Comparison of ENCODE assay signal across 8 cellular contexts in genomic region chr1:185681034-185681633, GRCh38. TPM values are rescaled to one million over a fixed set of nuclear protein-coding genes. Genes with fewer than 3 reads are reported as not detected.
DNase-seq lines count a peak whose midpoint lies in the region; ATAC-seq, FAIRE-seq and TF ChIP-seq lines count a peak whose summit lies in the region.

No MANE protein-coding gene starts in this region.

- H3K27ac ChIP-seq in CD4-positive, alpha-beta memory T cell (ENCODE audit: low read depth, low read length), result no peak overlapping the region
- H3K27ac ChIP-seq in GM12878 (ENCODE audit: control insufficient read depth, insufficient read depth), result no peak overlapping the region
- no peak overlapping the region for H3K27ac ChIP-seq in uterus

- no peaks in the 10 kb centered on the region for H3K79me2 ChIP-seq in GM12878 (ENCODE audit: control insufficient read depth, insufficient read depth, low read length)

- H3K27ac Mint-ChIP-seq in CD4-positive, alpha-beta memory T cell, result no peak overlapping the region

- peaks cover 26% of the 10 kb centered on the region for H3K4me1 ChIP-seq in CD4-positive, alpha-beta memory T cell (ENCODE audit: insufficient read depth, low read length)
- H3K4me1 ChIP-seq in GM12878 (ENCODE audit: control insufficient read depth, insufficient read depth, low read length), result no peaks in the 10 kb centered on the region
- no peaks in the 10 kb centered on the region for H3K4me1 ChIP-seq in uterus

- ATAC-seq in GM18868 (IDR thresholded peaks at IDR 0.05; ENCODE audit: unreplicated experiment) (peak; percentile 64), HG03558 (IDR thresholded peaks at IDR 0.05; ENCODE audit: extremely low read depth, unreplicated experiment) (peak; percentile 45), GM12878 (peak; percentile 89)

- H3K9me3 ChIP-seq in CD4-positive, alpha-beta memory T cell (ENCODE audit: control insufficient read depth in 1 of 2, low read length in 2 of 2), result no peaks in the 10 kb centered on the region
- H3K9me3 ChIP-seq in GM12878 (replicated peaks; ENCODE audit: control insufficient read depth, insufficient read depth, low read length) (no peaks in the 10 kb centered on the region), uterus (no peaks in the 10 kb centered on the region)

- RAD21 ChIA-PET in GM12878 (lab: Charles Lee; ENCODE audit: unreplicated experiment), result interaction anchor here (0.7 to 2.2 kb wide), 20 partner anchors 9 to 879 kb away, joined by 3 to 30 read pairs (median 4); partner anchors contain the start of gene IVNS1ABP

- DNase-seq in CD4-positive, alpha-beta memory T cell, result peak in 4 of 5 donors; percentile 36 to 43 (median 38)
- DNase-seq in NCI-H526 (lab: John Stamatoyannopoulos, UW) (peak; percentile 91 to 95), GM12878 (ENCODE audit: low read depth, low spot score) (peak; percentile 21), kidney glomerular epithelial cell (lab: John Stamatoyannopoulos, UW) (peak; percentile 68), uterus (no peak)
- no peak for DNase-seq in activated CD4-positive, alpha-beta T cell treated with anti-CD3 and anti-CD28 coated beads, Interleukin-2, amount 50 U/mL, for 4 hours

- H3K27me3 ChIP-seq in CD4-positive, alpha-beta memory T cell (ENCODE audit: insufficient read depth, low read length), result no peaks in the 10 kb centered on the region
- H3K27me3 ChIP-seq in GM12878 (replicated peaks in 1 of 2; ENCODE audit: control insufficient read depth in 2 of 2, insufficient read depth in 2 of 2, low read length in 1 of 2), result no peaks in the 10 kb centered on the region
- H3K27me3 ChIP-seq in uterus, result no peaks in the 10 kb centered on the region

- no peak overlapping the region for H3K4me3 ChIP-seq in CD4-positive, alpha-beta memory T cell (ENCODE audit: low read length in 2 of 2)
- no peak overlapping the region for H3K4me3 ChIP-seq in GM12878
- H3K4me3 ChIP-seq in uterus, result no peak overlapping the region

- H3K9me3 Mint-ChIP-seq in CD4-positive, alpha-beta memory T cell, result peaks cover 0 to 2% (median 0%) of the 10 kb centered on the region in 8 donors

- peaks cover 19 to 32% (median 26%) of the 10 kb centered on the region in 4 donors for H3K4me1 Mint-ChIP-seq in CD4-positive, alpha-beta memory T cell

- 48% methylated on average over 2 of the region's 2 CpGs for WGBS in GM12878 (ENCODE audit: insufficient coverage, insufficient replicate concordance, low lambda C conversion rate, missing lambda C conversion rate)

- TF ChIP-seq CTCF in GM12878 (IDR thresholded peaks at IDR 0.05 in 2 of 3, conservative IDR thresholded peaks at IDR 0.05 in 1 of 3; ENCODE audit: control insufficient read depth in 2 of 3, extremely low read depth in 1 of 3, insufficient read depth in 1 of 3, low read depth in 3 of 3, low read length in 3 of 3), result peak; percentile 43 to 65 (median 49); a peak in 4 of 6 replicates
- TF ChIP-seq CTCF in uterus (IDR thresholded peaks at IDR 0.05), result peak in 3 of 4 experiments; percentile 6 to 23 (median 17)

- TF ChIP-seq POLR2A in GM12878 (IDR thresholded peaks at IDR 0.05; ENCODE audit: low read depth, low read length) (no peak), uterus (IDR thresholded peaks at IDR 0.05) (no peak)

- H2AFZ ChIP-seq in GM12878 (ENCODE audit: control insufficient read depth, low read depth, low read length), result no peak overlapping the region

- H3K27me3 Mint-ChIP-seq in CD4-positive, alpha-beta memory T cell, result no peaks in the 10 kb centered on the region

- H3K4me2 ChIP-seq in GM12878 (ENCODE audit: control insufficient read depth, insufficient read depth), result no peak overlapping the region

- intact Hi-C loops in CD4-positive, alpha-beta memory T cell (cut with micrococcal nuclease), result loop anchor here (1.0 to 5.0 kb wide), 4 partner anchors 364 to 874 kb away; partner anchors contain the start of gene IVNS1ABP
- intact Hi-C loops in GM12878 (cut with micrococcal nuclease; ENCODE audit: unreplicated experiment) (loop anchor here (2.0 to 10.0 kb wide), 2 partner anchors 366 to 696 kb away; no protein-coding TSS in a partner anchor), uterus (cut with DNase I; ENCODE audit: low total_unique reads) (no loop called here)

- BruUV-seq in GM12878 (replicated peaks; lab: Mats Ljungman, UMichigan), result no TSS peak

- peak overlapping the region in 1 of 8 donors; percentile 34 for H3K4me3 Mint-ChIP-seq in CD4-positive, alpha-beta memory T cell

- H3K36me3 Mint-ChIP-seq in CD4-positive, alpha-beta memory T cell, result no peaks in the 10 kb centered on the region

- H3K9ac ChIP-seq in GM12878 (ENCODE audit: control insufficient read depth, insufficient read depth, low read length), result no peak overlapping the region

- H4K20me1 ChIP-seq in GM12878 (ENCODE audit: control insufficient read depth, insufficient read depth), result no peaks in the 10 kb centered on the region

- in situ Hi-C loops in GM12878 (cut with MboI), result no loop called here

- H3K36me3 ChIP-seq in CD4-positive, alpha-beta memory T cell (ENCODE audit: insufficient read depth, low read length), result no peaks in the 10 kb centered on the region
- H3K36me3 ChIP-seq in GM12878 (ENCODE audit: control insufficient read depth in 2 of 2, insufficient read depth in 2 of 2, low read length in 1 of 2) (no peaks in the 10 kb centered on the region), uterus (no peaks in the 10 kb centered on the region)

- TF ChIP-seq RAD21 in GM12878 (IDR thresholded peaks at IDR 0.05; ENCODE audit: insufficient read depth, low read depth, low read length), result peak; percentile 74

- FAIRE-seq in GM12878 (lab: Jason Lieb, UNC), result peak; percentile 90

- POLR2A ChIA-PET in CD4-positive, alpha-beta memory T cell (lab: Charles Lee; ENCODE audit: partially characterized antibody), result interaction anchor here (0.5 to 7.7 kb wide), 13 partner anchors 11 to 525 kb away, joined by 3 to 82 read pairs (median 3); partner anchors contain the start of genes IVNS1ABP and TRMT1L
- POLR2A ChIA-PET in GM12878 (lab: Charles Lee), result interaction anchor here (0.6 to 1.0 kb wide), 2 partner anchors 523 to 666 kb away, joined by 4 to 6 read pairs; no protein-coding TSS in a partner anchor

- TF ChIP-seq EP300 in GM12878 (IDR thresholded peaks at IDR 0.05; ENCODE audit: borderline replicate concordance in 1 of 2, control insufficient read depth in 1 of 2, low read depth in 2 of 2, low read length in 2 of 2), result no peak

- CTCF ChIA-PET in CD4-positive, alpha-beta memory T cell (lab: Charles Lee; ENCODE audit: partially characterized antibody), result interaction anchor here (0.7 to 7.4 kb wide), 45 partner anchors 9 to 876 kb away, joined by 3 to 81 read pairs (median 4); partner anchors contain the start of gene IVNS1ABP
- CTCF ChIA-PET in GM12878 (lab: Yijun Ruan, JAX), result interaction anchor here (0.5 to 3.8 kb wide), 35 partner anchors 8 to 875 kb away, joined by 3 to 48 read pairs (median 3); partner anchors contain the start of gene IVNS1ABP

- SMC1A ChIA-PET in GM12878 (lab: Charles Lee; ENCODE audit: uncharacterized antibody, unreplicated experiment), result interaction anchor here (0.6 to 5.3 kb wide), 28 partner anchors 11 to 804 kb away, joined by 3 to 19 read pairs (median 4); no protein-coding TSS in a partner anchor

TF ChIP-seq in GM12878, 131 proteins besides CTCF, POLR2A, EP300 and RAD21:
- TF ChIP-seq ZBED1 (IDR thresholded peaks at IDR 0.05; ENCODE audit: borderline replicate concordance) (no peak), SMC3 (IDR thresholded peaks at IDR 0.05; ENCODE audit: borderline replicate concordance, low read length) (peak; percentile 45; the same call in 1 of the 2 replicates), PML (IDR thresholded peaks at IDR 0.05; ENCODE audit: low read length) (no peak)

RNA-seq across cellular contexts. Expression of gene HMCN1, which starts 53.1 kb away (rescaled TPM):
- under 1 TPM; 0.19 to 0.29 TPM for total RNA-seq in CD4-positive, alpha-beta memory T cell
- polyA plus RNA-seq in CD4-positive, alpha-beta memory T cell, result not detected
- 0.06 and 0.10 TPM in 2 replicates for total RNA-seq in GM12878 (2013; cell fraction: nucleolus; rRNA removed)
- total RNA-seq in GM12878 (2014; rRNA removed) (under 0.01 TPM in 1 of 2 replicates, not detected in the other), GM12878 (2014; rRNA removed; fragmentation: Illumina TruSeq; extraction: Trizol) (not detected in 2 replicates), GM12878 (2021) (0.03 TPM in 1 of 2 replicates, not detected in the other), uterus (10 to 100 TPM in 1 of 4 donors, 1 to 10 TPM in 2, under 1 TPM in 1; 0.59 to 92.9 (median 5.1) TPM)
- polyA plus RNA-seq in GM12878 (2011; ENCODE audit: low read depth), result 0.05 TPM
- polyA plus RNA-seq in GM12878 (2011; rRNA removed) (0.07 and 0.17 TPM in 2 replicates), GM12878 (2014; fragmentation: Illumina TruSeq; extraction: Trizol) (0.02 TPM in 1 of 2 replicates, not detected in the other), GM12878 (2014; fragmentation: Nextera tagmentation; extraction: Ambion mirVana) (not detected), GM12878 (2014; rRNA removed) (not detected in 2 replicates), GM12878 (2016; fragmentation: Nextera tagmentation; extraction: Ambion mirVana) (not detected)
- 0.02 and 0.03 TPM in 2 replicates for polyA plus RNA-seq in GM12878 (2011; cell fraction: cytosol; rRNA removed)
- polyA plus RNA-seq in GM12878 (2011; cell fraction: nucleus; rRNA removed), result 0.03 and 0.15 TPM in 2 replicates
- polyA plus RNA-seq in GM12878 (2012), result 0.01 TPM in 1 of 2 replicates, not detected in the other
- 0.05 and 0.15 TPM in 2 replicates for polyA minus RNA-seq in GM12878 (2011; rRNA and poly(A)+ RNA removed)
- polyA minus RNA-seq in GM12878 (2011; cell fraction: cytosol; rRNA and poly(A)+ RNA removed), result not detected in 2 replicates
- 0.12 and 0.19 TPM in 2 replicates for polyA minus RNA-seq in GM12878 (2011; cell fraction: nucleus; rRNA and poly(A)+ RNA removed)

Comparison
In these comparisons a context has a peak if more than half of its experiments do, and no peak if none do; other contexts are left out.
1. DNase-seq: peak in CD4-positive, alpha-beta memory T cell (4 of 5), NCI-H526 (2 of 2), GM12878 (single experiment) and kidney glomerular epithelial cell (single experiment); none in uterus (0 of 2) and activated CD4-positive, alpha-beta T cell treated with anti-CD3 and anti-CD28 coated beads, Interleukin-2, amount 50 U/mL, for 4 hours (0 of 2).
2. Peak in every context shown above with its lines, with median percentiles within 50 percentile points of each other: ATAC-seq.